In the genomic region with DNA sequence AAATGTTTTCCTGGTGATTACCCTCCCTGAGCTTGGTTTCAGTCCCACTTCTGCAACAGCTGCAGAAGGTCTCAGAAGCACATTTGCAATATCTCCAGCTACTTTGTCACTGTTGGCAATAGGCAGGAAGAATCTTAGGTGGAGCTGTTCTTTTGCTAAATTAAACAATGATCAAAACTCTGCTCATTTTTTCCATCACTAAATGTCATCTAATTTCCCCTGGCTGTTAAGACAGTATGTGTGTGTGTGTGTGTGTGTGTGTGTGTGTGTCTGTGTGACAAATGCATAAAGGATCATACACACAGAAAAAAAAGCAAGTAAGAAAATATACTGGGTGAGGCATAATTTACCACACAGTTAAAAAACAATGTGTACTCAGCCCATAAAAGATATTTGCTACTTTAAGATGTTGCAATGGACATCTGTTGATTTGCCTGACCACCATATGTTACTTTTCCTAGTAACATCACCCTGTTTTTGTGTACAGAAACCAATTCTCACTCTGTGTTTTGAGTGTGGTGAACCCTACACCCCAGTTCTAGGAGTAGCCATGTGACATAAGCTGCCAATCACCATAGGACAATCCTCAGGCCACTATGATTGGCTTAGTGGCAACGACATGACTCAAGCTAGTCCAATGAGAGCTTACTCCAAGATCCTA, we compare ENCODE assay signal across 9 cellular contexts.
A peak's percentile ranks its signal among the peaks of the same experiment; 100 is the strongest.
DNase-seq lines count a peak whose midpoint lies in the region; ATAC-seq and TF ChIP-seq lines count a peak whose summit lies in the region.
"Had no signal": no experiment of that assay in that cellular context is flagged by ENCODE, and none has a peak within 500 bp of the region (broad histone marks: within the 10 kb centered on the region; RNA-seq: fewer than 3 reads in every experiment).

No MANE protein-coding gene starts in this region.

- TF ChIP-seq CTCF in fibroblast of mammary gland (conservative IDR thresholded peaks at IDR 0.05; ENCODE audit: control insufficient read depth, insufficient read depth, low read depth, low read length) (no peak), sigmoid colon (IDR thresholded peaks at IDR 0.05) (no peak)

- H3K36me3 ChIP-seq in sigmoid colon: no peaks in the 10 kb centered on the region
- H3K36me3 ChIP-seq: HAP-1 had no signal

- H3K4me3 ChIP-seq in fibroblast of mammary gland (ENCODE audit: control insufficient read depth, low read depth, low read length) (no peak overlapping the region), sigmoid colon (no peak overlapping the region)
- H3K4me3 ChIP-seq: HAP-1 had no signal

- H3K9me3 ChIP-seq in sigmoid colon: no peaks in the 10 kb centered on the region
- H3K9me3 ChIP-seq: HAP-1 had no signal

- intact Hi-C loops in sigmoid colon (cut with DNase I): no loop called here

- TF ChIP-seq EP300 in sigmoid colon (IDR thresholded peaks at IDR 0.05): no peak

- H3K27me3 ChIP-seq in sigmoid colon: no peaks in the 10 kb centered on the region

- WGBS in sigmoid colon, 2 donors: 71 to 82% methylated on average over 1 of the region's 1 CpG

- no peaks in the 10 kb centered on the region for H3K4me1 ChIP-seq in sigmoid colon
- H3K4me1 ChIP-seq: HAP-1 had no signal

- ATAC-seq in GM19395 (IDR thresholded peaks at IDR 0.05; ENCODE audit: unreplicated experiment): peak; percentile 42
- ATAC-seq in HG03439 (IDR thresholded peaks at IDR 0.05; ENCODE audit: unreplicated experiment): peak; percentile 39
- no peak for ATAC-seq in GM18868 (IDR thresholded peaks at IDR 0.05; ENCODE audit: unreplicated experiment)

- no peak for TF ChIP-seq POLR2A in sigmoid colon (IDR thresholded peaks at IDR 0.05)

- H3K27ac ChIP-seq in sigmoid colon: peak overlapping the region in 3 of 4 donors; percentile 42 to 64 (median 44)

- DNase-seq in fibroblast of mammary gland (ENCODE audit: low read depth): peak; percentile 82
- DNase-seq in sigmoid colon: peak; percentile 71
- no peak for DNase-seq in putamen (ENCODE audit: low spot score)
- DNase-seq in HK-2 (ENCODE audit: unreplicated experiment): no peak
- no peak for DNase-seq in NCI-H128 (lab: John Stamatoyannopoulos, UW; ENCODE audit: unreplicated experiment)

Comparison
In these comparisons a context has a peak if more than half of its experiments do, and no peak if none do; other contexts are left out.
1. DNase-seq: peak in fibroblast of mammary gland (single experiment) and sigmoid colon (single experiment); none in putamen (single experiment), HK-2 (single experiment) and NCI-H128 (single experiment).